Comparison of ENCODE assay signal across 10 cellular contexts in genomic region chr18:59631583-59632181, GRCh38.
DNase-seq lines count a peak whose midpoint lies in the region; ATAC-seq and TF ChIP-seq lines count a peak whose summit lies in the region.
"Had no signal": no experiment of that assay in that cellular context is flagged by ENCODE, and none has a peak within 500 bp of the region (broad histone marks: within the 10 kb centered on the region; RNA-seq: fewer than 3 reads in every experiment).

No MANE protein-coding gene starts in this region.

- H3K36me3 ChIP-seq in osteoblast (ENCODE audit: insufficient read depth, low read length) = no peaks in the 10 kb centered on the region
- H3K36me3 ChIP-seq: neutrophil had no signal

- H4K20me1 ChIP-seq in osteoblast (ENCODE audit: insufficient read depth, low read length) = peaks cover 22% of the 10 kb centered on the region

- H3K27me3 ChIP-seq in osteoblast (ENCODE audit: insufficient read depth, low read length) = no peaks in the 10 kb centered on the region
- H3K27me3 ChIP-seq: neutrophil had no signal

- no peak overlapping the region for H3K4me2 ChIP-seq in osteoblast (ENCODE audit: insufficient read depth, low read length)

- DNase-seq in DMS53 (lab: John Stamatoyannopoulos, UW) = peak; percentile 58
- DNase-seq in DMS53 treated with DMSO at 0.1 percent for 48 hours (lab: John Stamatoyannopoulos, UW; ENCODE audit: unreplicated experiment) = no peak
- peak; percentile 13 to 20 for DNase-seq in Kasumi-1 (lab: John Stamatoyannopoulos, UW)
- DNase-seq in ecto neural progenitor cell (ENCODE audit: low spot score) = peak; percentile 43
- DNase-seq in osteoblast (ENCODE audit: insufficient read length, low spot score, missing footprints) = peak; percentile 47
- DNase-seq in retina = no peak
- no peak for DNase-seq in activated T-cell treated with anti-CD3 and anti-CD28 coated beads for 4 hours
- DNase-seq: activated T-cell treated with anti-CD3 and anti-CD28 coated beads, Interleukin-2, amount 50 U/mL, for 1 hour had no signal

- no peak overlapping the region for H3K4me3 ChIP-seq in osteoblast (ENCODE audit: insufficient read depth, low read length)

- peaks cover 94% of the 10 kb centered on the region for H3K79me2 ChIP-seq in osteoblast (ENCODE audit: insufficient read depth, low read length)

- no peak overlapping the region for H3K27ac ChIP-seq in osteoblast (ENCODE audit: low read depth, low read length)
- H3K27ac ChIP-seq: neutrophil had no signal

- no peak for ATAC-seq in HG03565 (IDR thresholded peaks at IDR 0.05; ENCODE audit: unreplicated experiment)

- no peak overlapping the region for H2AFZ ChIP-seq in osteoblast (ENCODE audit: low read length)

- H3K9me3 ChIP-seq in osteoblast (ENCODE audit: low read depth, low read length) = peaks cover 3% of the 10 kb centered on the region
- H3K9me3 ChIP-seq: neutrophil had no signal

- TF ChIP-seq CTCF in osteoblast (IDR thresholded peaks at IDR 0.05; ENCODE audit: extremely low read depth, low read depth, low read length) = peak; percentile 83

- peaks cover 29% of the 10 kb centered on the region for H3K4me1 ChIP-seq in osteoblast (ENCODE audit: insufficient read depth, low read length)

Comparison
In these comparisons a context has a peak if more than half of its experiments do, and no peak if none do; other contexts are left out.
1. DNase-seq: peak in DMS53 (single experiment), Kasumi-1 (2 of 2), ecto neural progenitor cell (single experiment) and osteoblast (single experiment); none in DMS53 treated with DMSO at 0.1 percent for 48 hours (single experiment), retina (single experiment) and activated T-cell treated with anti-CD3 and anti-CD28 coated beads for 4 hours (single experiment).